Comparison of ENCODE assay signal across 8 cellular contexts in the genomic region with DNA sequence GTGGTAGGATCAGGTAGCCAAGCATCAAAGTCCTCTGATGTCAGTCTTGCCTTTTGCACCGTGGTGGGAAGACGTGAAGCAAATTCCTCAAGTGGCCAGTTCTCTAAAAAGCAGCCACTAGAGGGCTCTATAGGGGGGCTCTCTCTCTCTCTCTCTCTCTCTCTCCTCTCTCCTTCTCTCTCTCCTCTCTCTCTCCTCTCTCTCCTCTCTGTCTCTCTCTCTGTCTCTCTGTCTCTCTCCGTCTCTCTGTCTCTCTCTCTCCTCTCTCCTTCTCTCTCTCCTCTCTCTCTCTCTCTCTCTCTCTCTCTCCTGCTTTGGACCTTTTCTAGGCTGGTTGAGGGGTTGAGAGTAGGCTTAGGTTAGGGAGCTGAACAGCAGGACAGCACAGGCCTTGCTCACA. TPM values are rescaled to one million over a fixed set of nuclear protein-coding genes. Genes with fewer than 3 reads are reported as not detected.
DNase-seq lines count a peak whose midpoint lies in the region; ATAC-seq, FAIRE-seq and TF ChIP-seq lines count a peak whose summit lies in the region.

No MANE protein-coding gene starts in this region.

- no peak for FAIRE-seq in GM12878 (lab: Jason Lieb, UNC)

- CTCF ChIA-PET in GM12878 (lab: Yijun Ruan, JAX): interaction anchor here (0.6 to 2.3 kb wide), 6 partner anchors 19 to 390 kb away, joined by 3 to 16 read pairs (median 5); no protein-coding TSS in a partner anchor

- H3K4me2 ChIP-seq in GM12878 (ENCODE audit: control insufficient read depth, insufficient read depth): no peak overlapping the region

- SMC1A ChIA-PET in GM12878 (lab: Charles Lee; ENCODE audit: uncharacterized antibody, unreplicated experiment): interaction anchor here (1.7 kb wide), 1 partner anchor 249 kb away, joined by 5 read pairs; no protein-coding TSS in a partner anchor

- ATAC-seq in GM12878 (peak; percentile 52), mucosa of descending colon (peak; percentile 38)

- WGBS in GM12878 (ENCODE audit: insufficient coverage, insufficient replicate concordance, low lambda C conversion rate, missing lambda C conversion rate): 0% methylated on average over 3 of the region's 3 CpGs

- no peaks in the 10 kb centered on the region for H3K4me1 ChIP-seq in GM12878 (ENCODE audit: control insufficient read depth, insufficient read depth, low read length)
- H3K4me1 ChIP-seq in mucosa of descending colon (ENCODE audit: low read depth): no peaks in the 10 kb centered on the region

- no peak overlapping the region for H3K27ac ChIP-seq in GM12878 (ENCODE audit: control insufficient read depth, insufficient read depth)

- H3K36me3 ChIP-seq in GM12878 (ENCODE audit: control insufficient read depth in 2 of 2, insufficient read depth in 2 of 2, low read length in 1 of 2) (no peaks in the 10 kb centered on the region), mucosa of descending colon (ENCODE audit: low read depth) (no peaks in the 10 kb centered on the region)

- H3K79me2 ChIP-seq in GM12878 (ENCODE audit: control insufficient read depth, insufficient read depth, low read length): no peaks in the 10 kb centered on the region

- no peak for TF ChIP-seq RAD21 in GM12878 (IDR thresholded peaks at IDR 0.05; ENCODE audit: insufficient read depth, low read depth, low read length)

- intact Hi-C loops in GM12878 (cut with micrococcal nuclease; ENCODE audit: unreplicated experiment): loop anchor here (1.0 to 5.0 kb wide), 2 partner anchors 90 to 250 kb away; no protein-coding TSS in a partner anchor
- intact Hi-C loops in mucosa of descending colon (cut with DNase I, micrococcal nuclease): no loop called here

- H3K9me3 ChIP-seq in GM12878 (replicated peaks; ENCODE audit: control insufficient read depth, insufficient read depth, low read length) (no peaks in the 10 kb centered on the region), mucosa of descending colon (no peaks in the 10 kb centered on the region)

- BruUV-seq in GM12878 (replicated peaks; lab: Mats Ljungman, UMichigan): no TSS peak

- TF ChIP-seq POLR2A in GM12878 (IDR thresholded peaks at IDR 0.05; ENCODE audit: low read depth, low read length): no peak

- H4K20me1 ChIP-seq in GM12878 (ENCODE audit: control insufficient read depth, insufficient read depth): no peaks in the 10 kb centered on the region

- no peak overlapping the region for H3K9ac ChIP-seq in GM12878 (ENCODE audit: control insufficient read depth, insufficient read depth, low read length)

- H3K4me3 ChIP-seq in GM12878 (no peak overlapping the region), mucosa of descending colon (no peak overlapping the region)

- in situ Hi-C loops in GM12878 (cut with MboI): no loop called here

- TF ChIP-seq CTCF in GM12878 (IDR thresholded peaks at IDR 0.05 in 2 of 3, conservative IDR thresholded peaks at IDR 0.05 in 1 of 3; ENCODE audit: control insufficient read depth in 2 of 3, extremely low read depth in 1 of 3, insufficient read depth in 1 of 3, low read depth in 3 of 3, low read length in 3 of 3) (peak; percentile 38 to 46 (median 42); a peak in 4 of 6 replicates), mucosa of descending colon (IDR thresholded peaks at IDR 0.05) (no peak)

- DNase-seq in EL (peak; percentile 53), LHCN-M2 (ENCODE audit: low read depth) (peak; percentile 62), GM12878 (ENCODE audit: low read depth, low spot score) (no peak), mucosa of descending colon (no peak), GDM1 (lab: John Stamatoyannopoulos, UW) (no peak), activated gamma-delta T cell (lab: John Stamatoyannopoulos, UW) (no peak), SHP77 treated with DMSO at 0.1 percent for 48 hours (lab: John Stamatoyannopoulos, UW) (no peak)
- no peak for DNase-seq in activated T-cell treated with anti-CD3 and anti-CD28 coated beads, Interleukin-2, amount 50 U/mL, for 48 hours

- no peak for TF ChIP-seq EP300 in GM12878 (IDR thresholded peaks at IDR 0.05; ENCODE audit: borderline replicate concordance in 1 of 2, control insufficient read depth in 1 of 2, low read depth in 2 of 2, low read length in 2 of 2)

- H2AFZ ChIP-seq in GM12878 (ENCODE audit: control insufficient read depth, low read depth, low read length): no peak overlapping the region

- POLR2A ChIA-PET in GM12878 (lab: Charles Lee): no interaction called here

- RAD21 ChIA-PET in GM12878 (lab: Charles Lee; ENCODE audit: unreplicated experiment): interaction anchor here (0.7 kb wide), 1 partner anchor 22 kb away, joined by 3 read pairs; no protein-coding TSS in a partner anchor

- no peaks in the 10 kb centered on the region for H3K27me3 ChIP-seq in GM12878 (replicated peaks in 1 of 2; ENCODE audit: control insufficient read depth in 2 of 2, insufficient read depth in 2 of 2, low read length in 1 of 2)

TF ChIP-seq in GM12878, 131 proteins besides CTCF, POLR2A, EP300 and RAD21:
- TF ChIP-seq ZZZ3 (IDR thresholded peaks at IDR 0.05; ENCODE audit: control insufficient read depth, insufficient read length, low read depth) (peak; percentile 93), IRF4 (IDR thresholded peaks at IDR 0.05; ENCODE audit: low read depth, low read length) (no peak), SMC3 (IDR thresholded peaks at IDR 0.05; ENCODE audit: borderline replicate concordance, low read length) (peak; percentile 22; the same call in 1 of the 2 replicates)

RNA-seq across cellular contexts. Expression of a gene that starts 13.9 kb away (rescaled TPM):
- total RNA-seq in LHCN-M2 (2014; rRNA removed) (20.2 and 28.1 TPM in 2 replicates), GM12878 (2014; rRNA removed) (not detected in 2 replicates), GM12878 (2014; rRNA removed; fragmentation: Illumina TruSeq; extraction: Trizol) (not detected in 2 replicates), GM12878 (2021) (0.05 and 0.35 TPM in 2 replicates), mucosa of descending colon (10 to 100 TPM in 2 of 3 donors, 1 to 10 TPM in 1; 3.3 to 24.9 (median 13.0) TPM)
- 13.3 TPM for polyA plus RNA-seq in LHCN-M2 (2012)
- total RNA-seq in GM12878 (2013; cell fraction: nucleolus; rRNA removed): not detected in 2 replicates
- polyA plus RNA-seq in GM12878 (2011; ENCODE audit: low read depth): not detected
- polyA plus RNA-seq in GM12878 (2011; rRNA removed) (not detected in 2 replicates), GM12878 (2014; fragmentation: Illumina TruSeq; extraction: Trizol) (not detected in 2 replicates), GM12878 (2014; fragmentation: Nextera tagmentation; extraction: Ambion mirVana) (not detected), GM12878 (2014; rRNA removed) (not detected in 2 replicates), GM12878 (2016; fragmentation: Nextera tagmentation; extraction: Ambion mirVana) (under 1 TPM in 1 of 2 experiments, not detected in 1; 0.03 TPM)
- 0.02 TPM in 1 of 2 replicates, not detected in the other for polyA plus RNA-seq in GM12878 (2011; cell fraction: cytosol; rRNA removed)
- not detected in 2 replicates for polyA plus RNA-seq in GM12878 (2011; cell fraction: nucleus; rRNA removed)
- polyA plus RNA-seq in GM12878 (2012): 0.20 and 0.56 TPM in 2 replicates
- not detected in 2 replicates for polyA minus RNA-seq in GM12878 (2011; rRNA and poly(A)+ RNA removed)
- not detected in 2 replicates for polyA minus RNA-seq in GM12878 (2011; cell fraction: cytosol; rRNA and poly(A)+ RNA removed)
- not detected in 2 replicates for polyA minus RNA-seq in GM12878 (2011; cell fraction: nucleus; rRNA and poly(A)+ RNA removed)

Comparison
In these comparisons a context has a peak if more than half of its experiments do, and no peak if none do; other contexts are left out.
1. DNase-seq: peak in EL (single experiment) and LHCN-M2 (single experiment); none in GM12878 (single experiment), mucosa of descending colon (0 of 3), activated T-cell treated with anti-CD3 and anti-CD28 coated beads, Interleukin-2, amount 50 U/mL, for 48 hours (0 of 2), GDM1 (single experiment), activated gamma-delta T cell (single experiment) and SHP77 treated with DMSO at 0.1 percent for 48 hours (single experiment).